Comparison of ENCODE assay signal across 24 cellular contexts in genomic region chr4:88003261-88003660, GRCh38. TPM values are rescaled to one million over a fixed set of nuclear protein-coding genes. Genes with fewer than 3 reads are reported as not detected.
DNase-seq lines count a peak whose midpoint lies in the region; ATAC-seq and TF ChIP-seq lines count a peak whose summit lies in the region.
"Had no signal": no experiment of that assay in that cellular context is flagged by ENCODE, and none has a peak within 500 bp of the region (broad histone marks: within the 10 kb centered on the region; RNA-seq: fewer than 3 reads in every experiment).

No MANE protein-coding gene starts in this region.

- peaks cover 8% of the 10 kb centered on the region for H3K4me1 ChIP-seq in mesendoderm (ENCODE audit: control insufficient read depth, low read depth, low read length)
- peaks cover 0 to 51% (median 30%) of the 10 kb centered on the region in 4 donors for H3K4me1 ChIP-seq in tibial artery

- H2AK5ac ChIP-seq in mesendoderm (ENCODE audit: low read length): no peak overlapping the region

- no peaks in the 10 kb centered on the region for H3K27me3 ChIP-seq in mesendoderm (ENCODE audit: insufficient read depth, low read length, poor library complexity)
- no peaks in the 10 kb centered on the region for H3K27me3 ChIP-seq in tibial artery

- no peak for DNase-seq in Calu3
- peak; percentile 35 for DNase-seq in mesendoderm
- DNase-seq in tibial artery: no peak
- DNase-seq in Ammon's horn (ENCODE audit: low spot score): no peak
- no peak for DNase-seq in mucosa of gallbladder (ENCODE audit: low spot score)
- DNase-seq: activated CD4-positive, alpha-beta T cell treated with anti-CD3 and anti-CD28 coated beads, Interleukin-2, amount 50 U/mL, for 1 hour; activated naive CD4-positive, alpha-beta T cell treated with anti-CD3 and anti-CD28 coated beads for 36 hours; CD8-positive, alpha-beta memory T cell; glutamatergic neuron; IMR-90; kidney glomerular epithelial cell; naive B cell; NCI-H2029 treated with DMSO at 0.1 percent for 48 hours; NCI-H82; retina; stimulated activated CD4-positive, alpha-beta T cell treated with anti-CD3 and anti-CD28 coated beads, Interleukin-4, amount 100 ng/mL, for 1 hour had no signal

- no peak overlapping the region for H3K4me3 Mint-ChIP-seq in Calu3 (ENCODE audit: low read depth, unreplicated experiment)
- H3K4me3 Mint-ChIP-seq: activated naive CD4-positive, alpha-beta T cell treated with anti-CD3 and anti-CD28 coated beads for 36 hours; CD8-positive, alpha-beta memory T cell; central memory CD8-positive, alpha-beta T cell; stimulated activated memory B cell treated with anti-CD40 and anti-IgM and Interleukin-4, amounts not matched to agents 10 μg/mL and 1 μg/mL and 100 μg/mL, for 72 hours had no signal

- H3K36me3 Mint-ChIP-seq in Calu3 (ENCODE audit: insufficient read depth, unreplicated experiment): peaks cover 10% of the 10 kb centered on the region
- H3K36me3 Mint-ChIP-seq: naive B cell; stimulated activated memory B cell treated with anti-CD40 and anti-IgM and Interleukin-4, amounts not matched to agents 10 μg/mL and 1 μg/mL and 100 μg/mL, for 72 hours had no signal

- H3K27ac ChIP-seq in VCaP (peak overlapping the region; percentile 82), mesendoderm (ENCODE audit: low read depth, low read length) (no peak overlapping the region), tibial artery (peak overlapping the region; percentile 96 to 99)

- WGBS in mesendoderm (ENCODE audit: extremely low coverage, insufficient coverage, low lambda C conversion rate): no CpG with 5 or more reads among the region's 3 CpGs

- no peaks in the 10 kb centered on the region for H3K9me3 ChIP-seq in tibial artery

- H3K9me3 Mint-ChIP-seq in Calu3 (ENCODE audit: low read depth, unreplicated experiment): no peaks in the 10 kb centered on the region
- H3K9me3 Mint-ChIP-seq: activated naive CD4-positive, alpha-beta T cell treated with anti-CD3 and anti-CD28 coated beads for 36 hours; CD8-positive, alpha-beta memory T cell; central memory CD8-positive, alpha-beta T cell; naive B cell; stimulated activated memory B cell treated with anti-CD40 and anti-IgM and Interleukin-4, amounts not matched to agents 10 μg/mL and 1 μg/mL and 100 μg/mL, for 72 hours had no signal

- no peaks in the 10 kb centered on the region for H3K27me3 Mint-ChIP-seq in Calu3 (ENCODE audit: unreplicated experiment)
- H3K27me3 Mint-ChIP-seq: central memory CD8-positive, alpha-beta T cell; naive B cell; stimulated activated memory B cell treated with anti-CD40 and anti-IgM and Interleukin-4, amounts not matched to agents 10 μg/mL and 1 μg/mL and 100 μg/mL, for 72 hours had no signal

- peaks cover under 1% of the 10 kb centered on the region for H3K79me2 ChIP-seq in mesendoderm (ENCODE audit: control insufficient read depth, insufficient read depth, low read length)

- H3K4me1 Mint-ChIP-seq in Calu3 (ENCODE audit: low read depth, unreplicated experiment): peaks cover 24% of the 10 kb centered on the region

- H3K23ac ChIP-seq in mesendoderm (ENCODE audit: low read length): no peak overlapping the region

- no peak overlapping the region for H3K56ac ChIP-seq in mesendoderm (ENCODE audit: low read length)

- CTCF ChIA-PET in Calu3 (lab: Charles Lee): no interaction called here

- no peak overlapping the region for H3K18ac ChIP-seq in mesendoderm (ENCODE audit: low read length)

- TF ChIP-seq CTCF in Calu3 (IDR thresholded peaks at IDR 0.05; ENCODE audit: unreplicated experiment) (no peak), VCaP (conservative IDR thresholded peaks at IDR 0.05) (no peak), tibial artery (IDR thresholded peaks at IDR 0.05) (no peak)

- intact Hi-C loops in Calu3 (cut with micrococcal nuclease; ENCODE audit: unreplicated experiment) (no loop called here), tibial artery (cut with DNase I; ENCODE audit: low total_unique reads) (no loop called here)

- no peak overlapping the region for H3K4me2 ChIP-seq in mesendoderm (ENCODE audit: low read length)

- no TSS peak for BruUV-seq in Calu3 (replicated peaks; lab: Mats Ljungman, UMichigan)

- H3K9ac ChIP-seq in mesendoderm (ENCODE audit: low read length): no peak overlapping the region

- no peak for ATAC-seq in HG03378 (IDR thresholded peaks at IDR 0.05; ENCODE audit: unreplicated experiment)
- ATAC-seq: GM12878; HCT116; stimulated activated memory B cell treated with anti-CD40 and anti-IgM and Interleukin-4, amounts not matched to agents 10 μg/mL and 1 μg/mL and 100 μg/mL, for 72 hours had no signal

- H3K36me3 ChIP-seq in mesendoderm (ENCODE audit: control insufficient read depth, insufficient read depth, low read length) (no peaks in the 10 kb centered on the region), tibial artery (no peaks in the 10 kb centered on the region)

- H3K27ac Mint-ChIP-seq in Calu3 (ENCODE audit: unreplicated experiment): peak overlapping the region; percentile 52
- H3K27ac Mint-ChIP-seq: activated naive CD4-positive, alpha-beta T cell treated with anti-CD3 and anti-CD28 coated beads for 36 hours; CD8-positive, alpha-beta memory T cell; naive B cell; stimulated activated memory B cell treated with anti-CD40 and anti-IgM and Interleukin-4, amounts not matched to agents 10 μg/mL and 1 μg/mL and 100 μg/mL, for 72 hours had no signal

- H2BK120ac ChIP-seq in mesendoderm (ENCODE audit: low read depth, low read length): no peak overlapping the region

- H3K79me1 ChIP-seq in mesendoderm (ENCODE audit: low read length): no peaks in the 10 kb centered on the region

- H4K8ac ChIP-seq in mesendoderm (ENCODE audit: low read depth, low read length): no peak overlapping the region

- no peak overlapping the region for H3K4me3 ChIP-seq in mesendoderm (ENCODE audit: low read length)
- H3K4me3 ChIP-seq in tibial artery: no peak overlapping the region
- H3K4me3 ChIP-seq: GM12878 had no signal

- no peak overlapping the region for H2BK15ac ChIP-seq in mesendoderm (replicated peaks; ENCODE audit: low read depth)

- no peak overlapping the region for H3K4ac ChIP-seq in mesendoderm (ENCODE audit: low read depth, low read length)

- H4K5ac ChIP-seq in mesendoderm (ENCODE audit: low read length): no peak overlapping the region

- no peak overlapping the region for H2BK5ac ChIP-seq in mesendoderm (ENCODE audit: low read length)

RNA-seq across cellular contexts. Expression of gene PKD2, which starts 4.2 kb away (rescaled TPM):
- total RNA-seq in Calu3 (2022) (30.4 and 31.6 TPM in 2 replicates), mucosa of gallbladder (38.4 TPM)
- 16.6 TPM for polyA plus RNA-seq in mesendoderm (2013, experiment 1 of 2)
- 17.4 TPM for polyA plus RNA-seq in mesendoderm (2013, experiment 2 of 2)

RNA-seq across cellular contexts. Expression of gene SPP1, which starts 27.7 kb away (rescaled TPM):
- total RNA-seq in Calu3 (2022) (1,002 and 1,878 TPM in 2 replicates), mucosa of gallbladder (3,399 TPM)
- 15.4 TPM for polyA plus RNA-seq in mesendoderm (2013, experiment 1 of 2)
- 18.2 TPM for polyA plus RNA-seq in mesendoderm (2013, experiment 2 of 2)
- total RNA-seq: activated naive CD4-positive, alpha-beta T cell treated with anti-CD3 and anti-CD28 coated beads for 36 hours; dermis microvascular lymphatic vessel endothelial cell; lung microvascular endothelial cell had no signal
- polyA plus RNA-seq: CD8-positive, alpha-beta memory T cell had no signal
